In genomic region chr7:95904099-95904498, GRCh38 we compare ENCODE assay signal across 18 cellular contexts.
"Had no signal": no experiment of that assay in that cellular context is flagged by ENCODE, and none has a peak within 500 bp of the region (broad histone marks: within the 10 kb centered on the region; RNA-seq: fewer than 3 reads in every experiment).

No MANE protein-coding gene starts in this region.

- H3K9me3 Mint-ChIP-seq: activated CD4-positive, alpha-beta T cell treated with anti-CD3 and anti-CD28 coated beads, Interleukin-2, amount 10 ng/mL, durations not matched to agents 24 days and 14 days; activated naive CD4-positive, alpha-beta T cell treated with anti-CD3 and anti-CD28 coated beads, Interleukin-2, amount 50 U/mL, for 72 hours; activated T-cell treated with anti-CD3 and anti-CD28 coated beads, Interleukin-2, amount 50 U/mL, for 72 hours; natural killer cell treated with Interleukin-12 subunit alpha and Interleukin-12 subunit beta and Interleukin-15 and Interleukin-18, amount 100 ng/mL, for 72 hours; WTC11 had no signal

- H3K27ac Mint-ChIP-seq: activated CD4-positive, alpha-beta T cell treated with anti-CD3 and anti-CD28 coated beads, Interleukin-2, amount 10 ng/mL, durations not matched to agents 24 days and 14 days; activated CD8-positive, alpha-beta T cell treated with anti-CD3 and anti-CD28 coated beads, Interleukin-2, amount 10 ng/mL, durations not matched to agents 7 days and 5 days; activated naive CD4-positive, alpha-beta T cell treated with anti-CD3 and anti-CD28 coated beads, Interleukin-2, amount 50 U/mL, for 72 hours; activated T-cell treated with anti-CD3 and anti-CD28 coated beads, Interleukin-2, amount 50 U/mL, for 72 hours; natural killer cell treated with Interleukin-12 subunit alpha and Interleukin-12 subunit beta and Interleukin-15 and Interleukin-18, amount 100 ng/mL, for 72 hours; WTC11 had no signal

- H3K27ac ChIP-seq: body of pancreas, colonic mucosa had no signal

- H3K4me1 ChIP-seq: body of pancreas, colonic mucosa had no signal

- H3K36me3 ChIP-seq: colonic mucosa had no signal

- ATAC-seq: activated CD8-positive, alpha-beta T cell treated with anti-CD3 and anti-CD28 coated beads, Interleukin-2, amount 10 ng/mL, durations not matched to agents 7 days and 5 days; activated naive CD4-positive, alpha-beta T cell treated with anti-CD3 and anti-CD28 coated beads, Interleukin-2, amount 50 U/mL, for 72 hours; activated T-cell treated with anti-CD3 and anti-CD28 coated beads, Interleukin-2, amount 50 U/mL, for 72 hours; body of pancreas; esophagus mucosa; left lobe of liver; natural killer cell treated with Interleukin-12 subunit alpha and Interleukin-12 subunit beta and Interleukin-15 and Interleukin-18, amount 100 ng/mL, for 72 hours; WTC11 had no signal

- H3K4me3 Mint-ChIP-seq: activated CD4-positive, alpha-beta T cell treated with anti-CD3 and anti-CD28 coated beads, Interleukin-2, amount 10 ng/mL, durations not matched to agents 24 days and 14 days; activated CD8-positive, alpha-beta T cell treated with anti-CD3 and anti-CD28 coated beads, Interleukin-2, amount 10 ng/mL, durations not matched to agents 7 days and 5 days; activated T-cell treated with anti-CD3 and anti-CD28 coated beads, Interleukin-2, amount 50 U/mL, for 72 hours; natural killer cell treated with Interleukin-12 subunit alpha and Interleukin-12 subunit beta and Interleukin-15 and Interleukin-18, amount 100 ng/mL, for 72 hours; WTC11 had no signal

- H3K4me1 Mint-ChIP-seq: activated CD4-positive, alpha-beta T cell treated with anti-CD3 and anti-CD28 coated beads, Interleukin-2, amount 10 ng/mL, durations not matched to agents 24 days and 14 days had no signal

- DNase-seq: activated CD4-positive, alpha-beta T cell treated with anti-CD3 and anti-CD28 coated beads, Interleukin-2, amount 10 ng/mL, durations not matched to agents 24 days and 14 days; activated CD8-positive, alpha-beta memory T cell treated with anti-CD3 and anti-CD28 coated beads, Interleukin-2, amount 50 U/mL, for 4 hours; activated CD8-positive, alpha-beta T cell treated with anti-CD3 and anti-CD28 coated beads, Interleukin-2, amount 10 ng/mL, durations not matched to agents 7 days and 5 days; activated gamma-delta T cell; activated T-cell treated with anti-CD3 and anti-CD28 coated beads, Interleukin-2, amount 50 U/mL, for 72 hours; amniotic stem cell; colonic mucosa; hippocampal formation; mesenchymal stem cell; small intestine; stimulated activated CD4-positive, alpha-beta T cell treated with anti-CD3 and anti-CD28 coated beads, Interleukin-4, amount 100 ng/mL, for 24 hours; stimulated activated naive CD4-positive, alpha-beta T cell treated with Interleukin-2 at 50 U/mL for 16 hours had no signal

- H3K36me3 Mint-ChIP-seq: activated naive CD4-positive, alpha-beta T cell treated with anti-CD3 and anti-CD28 coated beads, Interleukin-2, amount 50 U/mL, for 72 hours; natural killer cell treated with Interleukin-12 subunit alpha and Interleukin-12 subunit beta and Interleukin-15 and Interleukin-18, amount 100 ng/mL, for 72 hours; WTC11 had no signal

- H3K4me3 ChIP-seq: body of pancreas, colonic mucosa had no signal

- H3K9me3 ChIP-seq: body of pancreas, colonic mucosa had no signal

- H3K27me3 ChIP-seq: body of pancreas, colonic mucosa had no signal
